Comparison of ENCODE assay signal across 29 cellular contexts in the genomic region with DNA sequence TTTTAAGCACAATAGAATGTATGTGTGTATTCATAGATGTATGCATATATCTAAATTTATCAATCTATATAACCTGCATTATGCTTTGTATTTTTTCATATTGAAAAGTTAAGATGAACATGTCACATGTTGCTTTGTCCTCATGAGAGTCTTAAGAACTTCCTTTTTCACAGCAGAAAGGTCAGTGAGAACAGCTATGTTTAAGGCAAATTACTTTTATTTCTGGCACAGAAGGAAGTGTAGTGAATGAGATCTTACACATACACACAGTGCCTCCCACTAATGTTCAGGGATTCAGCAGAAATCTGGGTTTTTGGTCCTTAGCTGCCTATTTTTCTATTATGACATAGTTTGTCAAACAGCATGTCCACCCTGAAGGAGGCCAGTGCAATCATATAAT.
"Had no signal": no experiment of that assay in that cellular context is flagged by ENCODE, and none has a peak within 500 bp of the region (broad histone marks: within the 10 kb centered on the region; RNA-seq: fewer than 3 reads in every experiment).

No MANE protein-coding gene starts in this region.

- H3K4me3 ChIP-seq: adrenal gland, ascending aorta, body of pancreas, breast epithelium, cardiac muscle cell had no signal

- H3K4me1 ChIP-seq: body of pancreas, breast epithelium had no signal

- H3K36me3 ChIP-seq: adrenal gland, ascending aorta, breast epithelium, cardiac muscle cell had no signal

- DNase-seq: activated effector memory CD4-positive, alpha-beta T cell treated with anti-CD3 and anti-CD28 coated beads, Interleukin-2, amount 50 U/mL, for 16 hours; activated effector memory CD4-positive, alpha-beta T cell treated with Interleukin-2 at 50 U/mL for 16 hours; activated gamma-delta T cell; activated gamma-delta T cell treated with Interleukin-2 at 50 U/mL for 16 hours; activated naive CD4-positive, alpha-beta T cell; activated naive CD4-positive, alpha-beta T cell treated with anti-CD3 and anti-CD28 coated beads for 36 hours; activated naive CD4-positive, alpha-beta T cell treated with anti-CD3 and anti-CD28 coated beads, Interleukin-2, amount 10 ng/mL, durations not matched to agents 7 days and 5 days; activated naive CD4-positive, alpha-beta T cell treated with anti-CD3 and anti-CD28 coated beads, Interleukin-2, amount 50 U/mL, for 16 hours; activated naive CD4-positive, alpha-beta T cell treated with Interleukin-2 at 50 U/mL for 16 hours; activated naive CD8-positive, alpha-beta T cell treated with anti-CD3 and anti-CD28 coated beads for 36 hours; activated naive CD8-positive, alpha-beta T cell treated with anti-CD3 and anti-CD28 coated beads, Interleukin-2, amount 10 ng/mL, durations not matched to agents 7 days and 5 days; activated naive CD8-positive, alpha-beta T cell treated with anti-CD3 and anti-CD28 coated beads, Interleukin-2, amount 50 U/mL, for 24 hours; activated T-cell treated with anti-CD3 and anti-CD28 coated beads, Interleukin-2, amount 50 U/mL, for 1 hour; activated T-cell treated with anti-CD3 and anti-CD28 coated beads, Interleukin-2, amount 50 U/mL, for 24 hours; activated T-cell treated with anti-CD3 and anti-CD28 coated beads, Interleukin-2, amount 50 U/mL, for 4 hours; activated T-cell treated with anti-CD3 and anti-CD28 coated beads, Interleukin-2, amount 50 U/mL, for 48 hours; activated T-cell treated with anti-CD3 and anti-CD28 coated beads, Interleukin-2, amount 50 U/mL, for 72 hours; adrenal gland; amniotic stem cell; amygdala; anterior cingulate cortex; aorta; body of pancreas; caudate nucleus; central memory CD4-positive, alpha-beta T cell; cerebellar nuclear complex had no signal

- H3K27me3 ChIP-seq: adrenal gland, ascending aorta, body of pancreas, breast epithelium, cardiac muscle cell had no signal

- H3K27ac ChIP-seq: adrenal gland, ascending aorta, body of pancreas, breast epithelium, cardiac muscle cell had no signal

- H3K9me3 ChIP-seq: adrenal gland, ascending aorta, breast epithelium had no signal
